ENCODE assay signal across 7 cellular contexts in genomic region chr4:1869530-1870327, GRCh38. TPM values are rescaled to one million over a fixed set of nuclear protein-coding genes. Genes with fewer than 3 reads are reported as not detected.
A peak's percentile ranks its signal among the peaks of the same experiment; 100 is the strongest.
DNase-seq lines count a peak whose midpoint lies in the region; ATAC-seq, FAIRE-seq and TF ChIP-seq lines count a peak whose summit lies in the region.

No MANE protein-coding gene starts in this region.

- peak overlapping the region; percentile 82 for H3K27ac Mint-ChIP-seq in activated naive CD8-positive, alpha-beta T cell treated with anti-CD3 and anti-CD28 coated beads, Interleukin-2, amount 50 U/mL, for 24 hours

- H3K27ac ChIP-seq in left lung = peak overlapping the region; percentile 99 to 100
- H3K27ac ChIP-seq in upper lobe of left lung = peak overlapping the region; percentile 94 to 99 (median 98)

- DNase-seq in activated naive CD8-positive, alpha-beta T cell treated with anti-CD3 and anti-CD28 coated beads, Interleukin-2, amount 50 U/mL, for 24 hours = no peak
- DNase-seq in left lung (peak in 1 of 2 donors; percentile 84), upper lobe of left lung (peak in 1 of 2 donors; percentile 47), RCC 7860 (ENCODE audit: low spot score) (no peak), anterior cingulate cortex (lab: John Stamatoyannopoulos, UW) (no peak)

- no peak for TF ChIP-seq EP300 in upper lobe of left lung (IDR thresholded peaks at IDR 0.05)

- H3K4me3 ChIP-seq in left lung (peak overlapping the region; percentile 81 to 90), upper lobe of left lung (peak overlapping the region; percentile 85 to 98 (median 94))

- H3K36me3 ChIP-seq in left lung (no peaks in the 10 kb centered on the region), upper lobe of left lung (no peaks in the 10 kb centered on the region)

- H3K4me1 ChIP-seq in left lung = peaks cover 11 to 27% of the 10 kb centered on the region in 2 donors
- peaks cover 13 to 40% (median 22%) of the 10 kb centered on the region in 4 donors for H3K4me1 ChIP-seq in upper lobe of left lung

- H3K27me3 ChIP-seq in left lung (peaks cover 0 to 19% of the 10 kb centered on the region in 2 donors), upper lobe of left lung (no peaks in the 10 kb centered on the region)

- intact Hi-C loops in left lung (cut with DNase I) = no loop called here

- no peak for TF ChIP-seq POLR2A in upper lobe of left lung (IDR thresholded peaks at IDR 0.05)

- peaks cover 34% of the 10 kb centered on the region for H3K4me1 Mint-ChIP-seq in activated naive CD8-positive, alpha-beta T cell treated with anti-CD3 and anti-CD28 coated beads, Interleukin-2, amount 50 U/mL, for 24 hours

- ATAC-seq in GM19351 (IDR thresholded peaks at IDR 0.05; ENCODE audit: unreplicated experiment) (peak; percentile 14), HG03095 (IDR thresholded peaks at IDR 0.05; ENCODE audit: unreplicated experiment) (peak; percentile 4), left lung (peak; percentile 34), upper lobe of left lung (ENCODE audit: low FRiP score in 2 of 2) (peak in 1 of 2 donors; percentile 17)
- ATAC-seq in activated naive CD8-positive, alpha-beta T cell treated with anti-CD3 and anti-CD28 coated beads, Interleukin-2, amount 50 U/mL, for 24 hours = peak; percentile 2

- peaks cover 10% of the 10 kb centered on the region for H3K36me3 Mint-ChIP-seq in activated naive CD8-positive, alpha-beta T cell treated with anti-CD3 and anti-CD28 coated beads, Interleukin-2, amount 50 U/mL, for 24 hours (ENCODE audit: low read depth)

- H3K9me3 ChIP-seq in left lung (no peaks in the 10 kb centered on the region), upper lobe of left lung (no peaks in the 10 kb centered on the region)

- FAIRE-seq in RCC 7860 (lab: Jason Lieb, UNC) = no peak

- TF ChIP-seq CTCF in left lung (IDR thresholded peaks at IDR 0.05) (no peak), upper lobe of left lung (IDR thresholded peaks at IDR 0.05) (no peak)

- 50 to 61% methylated on average over 18 to 19 of the region's 19 CpGs for WGBS in upper lobe of left lung, 2 donors

- no peaks in the 10 kb centered on the region for H3K9me3 Mint-ChIP-seq in activated naive CD8-positive, alpha-beta T cell treated with anti-CD3 and anti-CD28 coated beads, Interleukin-2, amount 50 U/mL, for 24 hours

- peak overlapping the region; percentile 80 for H3K4me3 Mint-ChIP-seq in activated naive CD8-positive, alpha-beta T cell treated with anti-CD3 and anti-CD28 coated beads, Interleukin-2, amount 50 U/mL, for 24 hours

- H3K27me3 Mint-ChIP-seq in activated naive CD8-positive, alpha-beta T cell treated with anti-CD3 and anti-CD28 coated beads, Interleukin-2, amount 50 U/mL, for 24 hours = no peaks in the 10 kb centered on the region

RNA-seq across cellular contexts. Expression of gene NSD2, which starts 1.5 kb away (rescaled TPM):
- total RNA-seq in left lung (10 to 100 TPM; 53.6 to 60.0 TPM), upper lobe of left lung (100 to 1,000 TPM in 2 of 6 donors, 10 to 100 TPM in 4; 35.7 to 164 (median 53.1) TPM)

RNA-seq across cellular contexts. Expression of gene LETM1, which starts 13.8 kb away (rescaled TPM):
- total RNA-seq in left lung (10 to 100 TPM; 40.8 to 52.3 TPM), upper lobe of left lung (10 to 100 TPM; 31.4 to 98.5 (median 47.8) TPM)
